In the genomic region with DNA sequence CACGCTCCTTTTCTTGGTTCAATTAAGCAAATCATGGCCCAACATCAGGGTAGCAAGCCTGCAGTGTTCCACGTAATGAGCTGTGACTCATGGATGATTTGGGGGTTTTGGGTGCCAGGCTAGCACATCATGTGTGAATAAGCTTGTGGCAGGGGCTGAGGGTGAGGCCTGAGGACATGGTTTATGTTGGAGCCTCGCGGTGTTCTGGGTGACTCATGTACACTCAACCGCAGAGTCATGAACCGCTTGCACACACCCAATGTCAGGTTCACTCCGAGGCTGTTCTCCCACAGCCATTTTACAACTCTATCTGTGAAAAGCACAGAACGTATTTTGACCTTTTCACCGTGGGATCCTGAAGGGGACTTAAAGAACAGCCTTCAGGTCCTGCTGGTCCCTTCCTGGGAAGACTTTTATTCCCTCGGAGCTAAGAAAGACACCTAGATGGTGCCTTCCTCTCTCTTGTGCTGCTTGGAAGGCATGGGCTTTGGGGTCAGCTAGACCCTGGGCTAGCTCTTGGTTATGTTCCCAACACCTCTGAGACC, we compare ENCODE assay signal across 9 cellular contexts.
DNase-seq lines count a peak whose midpoint lies in the region; ATAC-seq and TF ChIP-seq lines count a peak whose summit lies in the region.
"Had no signal": no experiment of that assay in that cellular context is flagged by ENCODE, and none has a peak within 500 bp of the region (broad histone marks: within the 10 kb centered on the region; RNA-seq: fewer than 3 reads in every experiment).

No MANE protein-coding gene starts in this region.

- intact Hi-C loops in activated CD8-positive, alpha-beta T cell treated with anti-CD3 and anti-CD28 coated beads for 36 hours (cut with micrococcal nuclease), result no loop called here
- intact Hi-C loops in left cardiac atrium (cut with DNase I), result no loop called here

- no peak overlapping the region for H3K27ac Mint-ChIP-seq in activated CD8-positive, alpha-beta T cell treated with anti-CD3 and anti-CD28 coated beads for 36 hours
- no peak overlapping the region for H3K27ac Mint-ChIP-seq in stimulated activated memory B cell treated with anti-CD40 and anti-IgM and Interleukin-4, amounts not matched to agents 10 μg/mL and 1 μg/mL and 100 μg/mL, for 72 hours

- POLR2A ChIA-PET in activated CD8-positive, alpha-beta T cell treated with anti-CD3 and anti-CD28 coated beads for 36 hours (lab: Charles Lee), result interaction anchor here (0.6 to 1.0 kb wide), 2 partner anchors 17 to 49 kb away, joined by 3 read pairs; no protein-coding TSS in a partner anchor

- H3K4me1 Mint-ChIP-seq in activated CD8-positive, alpha-beta T cell treated with anti-CD3 and anti-CD28 coated beads for 36 hours (ENCODE audit: low read depth), result peaks cover 4% of the 10 kb centered on the region
- H3K4me1 Mint-ChIP-seq in stimulated activated memory B cell treated with anti-CD40 and anti-IgM and Interleukin-4, amounts not matched to agents 10 μg/mL and 1 μg/mL and 100 μg/mL, for 72 hours, result peaks cover 19% of the 10 kb centered on the region

- no peak for TF ChIP-seq CTCF in activated CD8-positive, alpha-beta T cell treated with anti-CD3 and anti-CD28 coated beads for 36 hours (IDR thresholded peaks at IDR 0.05)

- H3K36me3 Mint-ChIP-seq in activated CD8-positive, alpha-beta T cell treated with anti-CD3 and anti-CD28 coated beads for 36 hours (ENCODE audit: low read depth), result no peaks in the 10 kb centered on the region
- H3K36me3 Mint-ChIP-seq in stimulated activated memory B cell treated with anti-CD40 and anti-IgM and Interleukin-4, amounts not matched to agents 10 μg/mL and 1 μg/mL and 100 μg/mL, for 72 hours, result no peaks in the 10 kb centered on the region

- peak; percentile 72 to 89 for ATAC-seq in activated CD4-positive, CD25-positive, alpha-beta regulatory T cell treated with anti-CD3 and anti-CD28 coated beads, Interleukin-2, amount 50 U/mL, for 24 hours
- ATAC-seq in activated CD8-positive, alpha-beta T cell treated with anti-CD3 and anti-CD28 coated beads for 36 hours, result peak; percentile 95
- ATAC-seq in left cardiac atrium (peak; percentile 34 to 71), HG03095 (IDR thresholded peaks at IDR 0.05; ENCODE audit: unreplicated experiment) (no peak), GM18870 (IDR thresholded peaks at IDR 0.05; ENCODE audit: unreplicated experiment) (no peak)
- peak; percentile 87 for ATAC-seq in stimulated activated memory B cell treated with anti-CD40 and anti-IgM and Interleukin-4, amounts not matched to agents 10 μg/mL and 1 μg/mL and 100 μg/mL, for 72 hours

- no peak overlapping the region for H3K4me3 Mint-ChIP-seq in activated CD8-positive, alpha-beta T cell treated with anti-CD3 and anti-CD28 coated beads for 36 hours
- H3K4me3 Mint-ChIP-seq in stimulated activated memory B cell treated with anti-CD40 and anti-IgM and Interleukin-4, amounts not matched to agents 10 μg/mL and 1 μg/mL and 100 μg/mL, for 72 hours, result no peak overlapping the region

- H3K9me3 Mint-ChIP-seq in activated CD8-positive, alpha-beta T cell treated with anti-CD3 and anti-CD28 coated beads for 36 hours, result no peaks in the 10 kb centered on the region
- no peaks in the 10 kb centered on the region for H3K9me3 Mint-ChIP-seq in stimulated activated memory B cell treated with anti-CD40 and anti-IgM and Interleukin-4, amounts not matched to agents 10 μg/mL and 1 μg/mL and 100 μg/mL, for 72 hours

- CTCF ChIA-PET in activated CD8-positive, alpha-beta T cell treated with anti-CD3 and anti-CD28 coated beads for 36 hours (lab: Charles Lee), result interaction anchor here (0.7 kb wide), 1 partner anchor 1163 kb away, joined by 3 read pairs; no protein-coding TSS in a partner anchor

- no peak for DNase-seq in activated CD4-positive, CD25-positive, alpha-beta regulatory T cell (lab: John Stamatoyannopoulos, UW)
- peak; percentile 72 for DNase-seq in activated CD8-positive, alpha-beta T cell treated with anti-CD3 and anti-CD28 coated beads for 36 hours
- DNase-seq in left cardiac atrium (peak; percentile 28), NCI-H1694 (lab: John Stamatoyannopoulos, UW) (no peak)
- DNase-seq: pancreas had no signal

- H3K27me3 Mint-ChIP-seq in activated CD8-positive, alpha-beta T cell treated with anti-CD3 and anti-CD28 coated beads for 36 hours, result no peaks in the 10 kb centered on the region
- H3K27me3 Mint-ChIP-seq in stimulated activated memory B cell treated with anti-CD40 and anti-IgM and Interleukin-4, amounts not matched to agents 10 μg/mL and 1 μg/mL and 100 μg/mL, for 72 hours, result no peaks in the 10 kb centered on the region

Comparison
In these comparisons a context has a peak if more than half of its experiments do, and no peak if none do; other contexts are left out.
1. ATAC-seq: peak in activated CD4-positive, CD25-positive, alpha-beta regulatory T cell treated with anti-CD3 and anti-CD28 coated beads, Interleukin-2, amount 50 U/mL, for 24 hours (2 of 2), activated CD8-positive, alpha-beta T cell treated with anti-CD3 and anti-CD28 coated beads for 36 hours (single experiment), left cardiac atrium (2 of 2) and stimulated activated memory B cell treated with anti-CD40 and anti-IgM and Interleukin-4, amounts not matched to agents 10 μg/mL and 1 μg/mL and 100 μg/mL, for 72 hours (single experiment); none in HG03095 (single experiment) and GM18870 (single experiment).
2. DNase-seq: peak in activated CD8-positive, alpha-beta T cell treated with anti-CD3 and anti-CD28 coated beads for 36 hours (single experiment) and left cardiac atrium (single experiment); none in activated CD4-positive, CD25-positive, alpha-beta regulatory T cell (0 of 4) and NCI-H1694 (single experiment).